10 cellular contexts compared by ENCODE assay signal in genomic region chr11:13152736-13153541, GRCh38.
A peak's percentile ranks its signal among the peaks of the same experiment; 100 is the strongest.
DNase-seq lines count a peak whose midpoint lies in the region; ATAC-seq and TF ChIP-seq lines count a peak whose summit lies in the region.
"Had no signal": no experiment of that assay in that cellular context is flagged by ENCODE, and none has a peak within 500 bp of the region (broad histone marks: within the 10 kb centered on the region; RNA-seq: fewer than 3 reads in every experiment).

No MANE protein-coding gene starts in this region.

- POLR2A ChIA-PET in HEK293 (lab: Yijun Ruan, JAX), result no interaction called here

- no peak overlapping the region for H3K27ac Mint-ChIP-seq in activated naive CD8-positive, alpha-beta T cell treated with anti-CD3 and anti-CD28 coated beads for 36 hours
- H3K27ac Mint-ChIP-seq: activated T-helper 17 cell treated with anti-CD3 and anti-CD28 coated beads, Interleukin-2, amount 50 U/mL, for 72 hours had no signal

- no peaks in the 10 kb centered on the region for H3K4me1 Mint-ChIP-seq in activated naive CD8-positive, alpha-beta T cell treated with anti-CD3 and anti-CD28 coated beads for 36 hours
- H3K4me1 Mint-ChIP-seq: activated T-helper 17 cell treated with anti-CD3 and anti-CD28 coated beads, Interleukin-2, amount 50 U/mL, for 72 hours had no signal

- intact Hi-C loops in left colon (cut with DNase I, micrococcal nuclease), result no loop called here

- peaks cover 29% of the 10 kb centered on the region for H3K27me3 Mint-ChIP-seq in activated naive CD8-positive, alpha-beta T cell treated with anti-CD3 and anti-CD28 coated beads for 36 hours

- CTCF ChIA-PET in HEK293 (lab: Yijun Ruan, JAX), result interaction anchor here (0.6 to 2.8 kb wide), 10 partner anchors 14 to 865 kb away, joined by 3 to 24 read pairs (median 4); no protein-coding TSS in a partner anchor

- no peak overlapping the region for H3K4me3 ChIP-seq in HEK293 (ENCODE audit: low read depth, low read length)

- H3K36me3 ChIP-seq in HEK293 (ENCODE audit: control insufficient read depth in 2 of 2, insufficient read depth in 1 of 2, low read length in 2 of 2), result no peaks in the 10 kb centered on the region

- DNase-seq in AG08395 (ENCODE audit: low spot score), result peak; percentile 59
- DNase-seq in amniotic epithelial cell (ENCODE audit: low read depth), result peak; percentile 30
- no peak for DNase-seq in left colon
- no peak for DNase-seq in activated CD4-positive, CD25-positive, alpha-beta regulatory T cell (lab: John Stamatoyannopoulos, UW)
- DNase-seq in activated naive CD8-positive, alpha-beta T cell treated with anti-CD3 and anti-CD28 coated beads for 36 hours, result no peak
- no peak for DNase-seq in ecto neural progenitor cell (ENCODE audit: low spot score)
- DNase-seq: GF-D8 had no signal

- H3K36me3 Mint-ChIP-seq in activated naive CD8-positive, alpha-beta T cell treated with anti-CD3 and anti-CD28 coated beads for 36 hours, result no peaks in the 10 kb centered on the region

- H3K4me1 ChIP-seq in HEK293 (ENCODE audit: control insufficient read depth, insufficient read depth, low read length), result no peaks in the 10 kb centered on the region

- no peak for TF ChIP-seq CTCF in HEK293 (tag by site-specific recombination; IDR thresholded peaks at IDR 0.05)

- peaks cover 17% of the 10 kb centered on the region for H3K9me3 Mint-ChIP-seq in activated naive CD8-positive, alpha-beta T cell treated with anti-CD3 and anti-CD28 coated beads for 36 hours

- H3K4me3 Mint-ChIP-seq in activated naive CD8-positive, alpha-beta T cell treated with anti-CD3 and anti-CD28 coated beads for 36 hours, result no peak overlapping the region
- H3K4me3 Mint-ChIP-seq: activated T-helper 17 cell treated with anti-CD3 and anti-CD28 coated beads, Interleukin-2, amount 50 U/mL, for 72 hours had no signal

- H3K27ac ChIP-seq in HEK293 (ENCODE audit: extremely low read depth, low read depth, low read length), result no peak overlapping the region

- no peaks in the 10 kb centered on the region for H3K9me3 ChIP-seq in HEK293 (ENCODE audit: control insufficient read depth, insufficient read depth, low read depth, low read length)

- ATAC-seq in left colon (peak; percentile 65), GM21723 (IDR thresholded peaks at IDR 0.05; ENCODE audit: unreplicated experiment) (no peak)
- ATAC-seq: activated T-helper 17 cell treated with anti-CD3 and anti-CD28 coated beads, Interleukin-2, amount 50 U/mL, for 72 hours had no signal

TF ChIP-seq in HEK293, 187 proteins besides CTCF, POLR2A, EP300 and RAD21:
- no peak for TF ChIP-seq ZNF354C (tag by site-specific recombination; IDR thresholded peaks at IDR 0.05; ENCODE audit: borderline replicate concordance, low read depth)
- TF ChIP-seq ZNF624 (tag by site-specific recombination; IDR thresholded peaks at IDR 0.05), result no peak
- TF ChIP-seq, protein P1, sequence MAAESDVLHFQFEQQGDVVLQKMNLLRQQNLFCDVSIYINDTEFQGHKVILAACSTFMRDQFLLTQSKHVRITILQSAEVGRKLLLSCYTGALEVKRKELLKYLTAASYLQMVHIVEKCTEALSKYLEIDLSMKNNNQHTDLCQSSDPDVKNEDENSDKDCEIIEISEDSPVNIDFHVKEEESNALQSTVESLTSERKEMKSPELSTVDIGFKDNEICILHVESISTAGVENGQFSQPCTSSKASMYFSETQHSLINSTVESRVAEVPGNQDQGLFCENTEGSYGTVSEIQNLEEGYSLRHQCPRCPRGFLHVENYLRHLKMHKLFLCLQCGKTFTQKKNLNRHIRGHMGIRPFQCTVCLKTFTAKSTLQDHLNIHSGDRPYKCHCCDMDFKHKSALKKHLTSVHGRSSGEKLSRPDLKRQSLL (tag by site-specific recombination; IDR thresholded peaks at IDR 0.05), result no peak
- TF ChIP-seq ZNF513 (tag by site-specific recombination; IDR thresholded peaks at IDR 0.05), result no peak
- no peak for TF ChIP-seq ZNF302 (tag by site-specific recombination; IDR thresholded peaks at IDR 0.05; ENCODE audit: low read depth)
- TF ChIP-seq ZNF654 (tag by site-specific recombination; IDR thresholded peaks at IDR 0.05; ENCODE audit: low read depth), result peak; percentile 15
- TF ChIP-seq HOXD13 (CRISPR knock-in tag; IDR thresholded peaks at IDR 0.05; ENCODE audit: borderline replicate concordance), result no peak
- TF ChIP-seq, protein P2, sequence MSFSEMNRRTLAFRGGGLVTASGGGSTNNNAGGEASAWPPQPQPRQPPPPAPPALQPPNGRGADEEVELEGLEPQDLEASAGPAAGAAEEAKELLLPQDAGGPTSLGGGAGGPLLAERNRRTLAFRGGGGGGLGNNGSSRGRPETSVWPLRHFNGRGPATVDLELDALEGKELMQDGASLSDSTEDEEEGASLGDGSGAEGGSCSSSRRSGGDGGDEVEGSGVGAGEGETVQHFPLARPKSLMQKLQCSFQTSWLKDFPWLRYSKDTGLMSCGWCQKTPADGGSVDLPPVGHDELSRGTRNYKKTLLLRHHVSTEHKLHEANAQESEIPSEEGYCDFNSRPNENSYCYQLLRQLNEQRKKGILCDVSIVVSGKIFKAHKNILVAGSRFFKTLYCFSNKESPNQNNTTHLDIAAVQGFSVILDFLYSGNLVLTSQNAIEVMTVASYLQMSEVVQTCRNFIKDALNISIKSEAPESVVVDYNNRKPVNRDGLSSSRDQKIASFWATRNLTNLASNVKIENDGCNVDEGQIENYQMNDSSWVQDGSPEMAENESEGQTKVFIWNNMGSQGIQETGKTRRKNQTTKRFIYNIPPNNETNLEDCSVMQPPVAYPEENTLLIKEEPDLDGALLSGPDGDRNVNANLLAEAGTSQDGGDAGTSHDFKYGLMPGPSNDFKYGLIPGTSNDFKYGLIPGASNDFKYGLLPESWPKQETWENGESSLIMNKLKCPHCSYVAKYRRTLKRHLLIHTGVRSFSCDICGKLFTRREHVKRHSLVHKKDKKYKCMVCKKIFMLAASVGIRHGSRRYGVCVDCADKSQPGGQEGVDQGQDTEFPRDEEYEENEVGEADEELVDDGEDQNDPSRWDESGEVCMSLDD (tag by site-specific recombination; IDR thresholded peaks at IDR 0.05), result no peak
- no peak for TF ChIP-seq ZNF544 (tag by site-specific recombination; IDR thresholded peaks at IDR 0.05)
TF ChIP-seq in HEK293: peak in this region for 1.

Comparison
In these comparisons a context has a peak if more than half of its experiments do, and no peak if none do; other contexts are left out.
1. DNase-seq: peak in AG08395 (single experiment) and amniotic epithelial cell (single experiment); none in left colon (0 of 2), activated CD4-positive, CD25-positive, alpha-beta regulatory T cell (0 of 4), activated naive CD8-positive, alpha-beta T cell treated with anti-CD3 and anti-CD28 coated beads for 36 hours (single experiment) and ecto neural progenitor cell (single experiment).